In the genomic region with DNA sequence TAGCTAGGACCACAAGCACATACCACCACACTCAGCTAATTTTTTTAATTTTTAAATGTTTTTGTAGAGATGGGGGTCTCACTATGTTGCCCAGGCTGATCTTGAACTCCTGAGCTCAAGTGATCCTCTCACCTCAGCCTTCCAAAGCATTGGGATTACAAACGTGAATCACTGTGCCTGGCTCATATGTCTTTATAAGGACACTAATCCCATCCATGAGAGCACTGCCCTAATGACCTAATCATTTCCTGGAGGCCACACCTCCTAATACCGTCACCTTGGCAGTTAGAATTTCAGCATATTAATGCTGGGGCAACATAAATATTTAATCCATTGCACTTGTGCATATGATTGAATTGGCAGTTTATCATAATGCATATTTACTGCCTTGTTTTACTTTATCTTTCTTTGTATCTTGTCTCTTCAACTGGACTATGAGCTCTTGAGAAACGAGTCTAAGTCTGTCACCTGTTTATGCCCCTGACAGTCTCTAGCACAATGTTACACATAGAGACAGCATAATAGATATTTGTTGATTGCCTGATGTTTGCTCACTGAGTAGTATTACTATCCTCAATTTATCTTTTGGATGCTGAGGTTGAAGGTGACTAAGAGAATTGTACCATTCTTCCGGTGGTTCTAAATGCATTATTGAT, we compare ENCODE assay signal across 1 cellular context.
TF ChIP-seq lines count a peak whose summit lies in the region.

No MANE protein-coding gene starts in this region.

TF ChIP-seq in HepG2, 621 proteins besides CTCF, POLR2A, EP300 and RAD21 (continued from another document):
- TF ChIP-seq ZNF446 (CRISPR knock-in tag; IDR thresholded peaks at IDR 0.05), result no peak
- TF ChIP-seq, protein P1, sequence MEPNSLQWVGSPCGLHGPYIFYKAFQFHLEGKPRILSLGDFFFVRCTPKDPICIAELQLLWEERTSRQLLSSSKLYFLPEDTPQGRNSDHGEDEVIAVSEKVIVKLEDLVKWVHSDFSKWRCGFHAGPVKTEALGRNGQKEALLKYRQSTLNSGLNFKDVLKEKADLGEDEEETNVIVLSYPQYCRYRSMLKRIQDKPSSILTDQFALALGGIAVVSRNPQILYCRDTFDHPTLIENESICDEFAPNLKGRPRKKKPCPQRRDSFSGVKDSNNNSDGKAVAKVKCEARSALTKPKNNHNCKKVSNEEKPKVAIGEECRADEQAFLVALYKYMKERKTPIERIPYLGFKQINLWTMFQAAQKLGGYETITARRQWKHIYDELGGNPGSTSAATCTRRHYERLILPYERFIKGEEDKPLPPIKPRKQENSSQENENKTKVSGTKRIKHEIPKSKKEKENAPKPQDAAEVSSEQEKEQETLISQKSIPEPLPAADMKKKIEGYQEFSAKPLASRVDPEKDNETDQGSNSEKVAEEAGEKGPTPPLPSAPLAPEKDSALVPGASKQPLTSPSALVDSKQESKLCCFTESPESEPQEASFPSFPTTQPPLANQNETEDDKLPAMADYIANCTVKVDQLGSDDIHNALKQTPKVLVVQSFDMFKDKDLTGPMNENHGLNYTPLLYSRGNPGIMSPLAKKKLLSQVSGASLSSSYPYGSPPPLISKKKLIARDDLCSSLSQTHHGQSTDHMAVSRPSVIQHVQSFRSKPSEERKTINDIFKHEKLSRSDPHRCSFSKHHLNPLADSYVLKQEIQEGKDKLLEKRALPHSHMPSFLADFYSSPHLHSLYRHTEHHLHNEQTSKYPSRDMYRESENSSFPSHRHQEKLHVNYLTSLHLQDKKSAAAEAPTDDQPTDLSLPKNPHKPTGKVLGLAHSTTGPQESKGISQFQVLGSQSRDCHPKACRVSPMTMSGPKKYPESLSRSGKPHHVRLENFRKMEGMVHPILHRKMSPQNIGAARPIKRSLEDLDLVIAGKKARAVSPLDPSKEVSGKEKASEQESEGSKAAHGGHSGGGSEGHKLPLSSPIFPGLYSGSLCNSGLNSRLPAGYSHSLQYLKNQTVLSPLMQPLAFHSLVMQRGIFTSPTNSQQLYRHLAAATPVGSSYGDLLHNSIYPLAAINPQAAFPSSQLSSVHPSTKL (CRISPR knock-in tag; IDR thresholded peaks at IDR 0.05), result peak; percentile 41; the same call in 1 of the 2 replicates
- TF ChIP-seq, protein P2, sequence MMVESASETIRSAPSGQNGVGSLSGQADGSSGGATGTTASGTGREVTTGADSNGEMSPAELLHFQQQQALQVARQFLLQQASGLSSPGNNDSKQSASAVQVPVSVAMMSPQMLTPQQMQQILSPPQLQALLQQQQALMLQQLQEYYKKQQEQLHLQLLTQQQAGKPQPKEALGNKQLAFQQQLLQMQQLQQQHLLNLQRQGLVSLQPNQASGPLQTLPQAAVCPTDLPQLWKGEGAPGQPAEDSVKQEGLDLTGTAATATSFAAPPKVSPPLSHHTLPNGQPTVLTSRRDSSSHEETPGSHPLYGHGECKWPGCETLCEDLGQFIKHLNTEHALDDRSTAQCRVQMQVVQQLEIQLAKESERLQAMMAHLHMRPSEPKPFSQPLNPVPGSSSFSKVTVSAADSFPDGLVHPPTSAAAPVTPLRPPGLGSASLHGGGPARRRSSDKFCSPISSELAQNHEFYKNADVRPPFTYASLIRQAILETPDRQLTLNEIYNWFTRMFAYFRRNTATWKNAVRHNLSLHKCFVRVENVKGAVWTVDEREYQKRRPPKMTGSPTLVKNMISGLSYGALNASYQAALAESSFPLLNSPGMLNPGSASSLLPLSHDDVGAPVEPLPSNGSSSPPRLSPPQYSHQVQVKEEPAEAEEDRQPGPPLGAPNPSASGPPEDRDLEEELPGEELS (CRISPR knock-in tag; IDR thresholded peaks at IDR 0.05), result peak; percentile 53; the same call in 1 of the 2 replicates
- no peak for TF ChIP-seq KLF9 (CRISPR knock-in tag; IDR thresholded peaks at IDR 0.05; ENCODE audit: low read depth)
- TF ChIP-seq EHMT2 (IDR thresholded peaks at IDR 0.05; ENCODE audit: borderline replicate concordance, low read depth, low read length), result peak; percentile 38; the same call in 1 of the 2 replicates
- no peak for TF ChIP-seq HNRNPK (IDR thresholded peaks at IDR 0.05; ENCODE audit: low read depth, low read length, poor library complexity, severe bottlenecking)
- 0 out of 2 replicates have a peak, but pooled peaks have one; percentile 29 for TF ChIP-seq MIXL1 (CRISPR knock-in tag; IDR thresholded peaks at IDR 0.05)
- 0 out of 2 replicates have a peak, but pooled peaks have one; percentile 24 for TF ChIP-seq FOXA3 (CRISPR knock-in tag; IDR thresholded peaks at IDR 0.05)
- TF ChIP-seq, protein P3, sequence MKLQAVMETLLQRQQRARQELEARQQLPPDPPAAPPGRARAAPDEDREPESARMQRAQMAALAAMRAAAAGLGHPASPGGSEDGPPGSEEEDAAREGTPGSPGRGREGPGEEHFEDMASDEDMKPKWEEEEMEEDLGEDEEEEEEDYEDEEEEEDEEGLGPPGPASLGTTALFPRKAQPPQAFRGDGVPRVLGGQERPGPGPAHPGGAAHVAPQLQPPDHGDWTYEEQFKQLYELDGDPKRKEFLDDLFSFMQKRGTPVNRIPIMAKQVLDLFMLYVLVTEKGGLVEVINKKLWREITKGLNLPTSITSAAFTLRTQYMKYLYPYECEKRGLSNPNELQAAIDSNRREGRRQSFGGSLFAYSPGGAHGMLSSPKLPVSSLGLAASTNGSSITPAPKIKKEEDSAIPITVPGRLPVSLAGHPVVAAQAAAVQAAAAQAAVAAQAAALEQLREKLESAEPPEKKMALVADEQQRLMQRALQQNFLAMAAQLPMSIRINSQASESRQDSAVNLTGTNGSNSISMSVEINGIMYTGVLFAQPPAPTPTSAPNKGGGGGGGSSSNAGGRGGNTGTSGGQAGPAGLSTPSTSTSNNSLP (IDR thresholded peaks at IDR 0.05; ENCODE audit: low read depth, low read length), result peak; percentile 21; the same call in 1 of the 2 replicates
- TF ChIP-seq HNF4A (CRISPR knock-in tag; IDR thresholded peaks at IDR 0.05), result peak; percentile 68
- TF ChIP-seq ZFYVE20 (CRISPR knock-in tag; IDR thresholded peaks at IDR 0.05; ENCODE audit: borderline replicate concordance, low read depth), result no peak
- peak; percentile 38 for TF ChIP-seq ASH2L (IDR thresholded peaks at IDR 0.05; ENCODE audit: insufficient read length, low read depth, low read length)
- TF ChIP-seq CHD4 (IDR thresholded peaks at IDR 0.05; ENCODE audit: borderline replicate concordance, low read length), result 0 out of 2 replicates have a peak, but pooled peaks have one; percentile 25
- TF ChIP-seq ONECUT2 (CRISPR knock-in tag; IDR thresholded peaks at IDR 0.05), result peak; percentile 49; the same call in 1 of the 2 replicates
- no peak for TF ChIP-seq CHCHD3 (CRISPR knock-in tag; IDR thresholded peaks at IDR 0.05)
- no peak for TF ChIP-seq AGO2 (optimal IDR thresholded peaks at IDR 0.05; ENCODE audit: low read depth, low read length)
- TF ChIP-seq, protein P4, sequence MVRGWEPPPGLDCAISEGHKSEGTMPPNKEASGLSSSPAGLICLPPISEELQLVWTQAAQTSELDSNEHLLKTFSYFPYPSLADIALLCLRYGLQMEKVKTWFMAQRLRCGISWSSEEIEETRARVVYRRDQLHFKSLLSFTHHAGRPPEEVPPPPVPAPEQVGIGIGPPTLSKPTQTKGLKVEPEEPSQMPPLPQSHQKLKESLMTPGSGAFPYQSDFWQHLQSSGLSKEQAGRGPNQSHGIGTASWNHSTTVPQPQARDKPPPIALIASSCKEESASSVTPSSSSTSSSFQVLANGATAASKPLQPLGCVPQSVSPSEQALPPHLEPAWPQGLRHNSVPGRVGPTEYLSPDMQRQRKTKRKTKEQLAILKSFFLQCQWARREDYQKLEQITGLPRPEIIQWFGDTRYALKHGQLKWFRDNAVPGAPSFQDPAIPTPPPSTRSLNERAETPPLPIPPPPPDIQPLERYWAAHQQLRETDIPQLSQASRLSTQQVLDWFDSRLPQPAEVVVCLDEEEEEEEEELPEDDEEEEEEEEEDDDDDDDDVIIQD (CRISPR knock-in tag; IDR thresholded peaks at IDR 0.05; ENCODE audit: low read depth), result 0 out of 2 replicates have a peak, but pooled peaks have one; percentile 6
- 0 out of 2 replicates have a peak, but pooled peaks have one; percentile 8 for TF ChIP-seq SAP130 (CRISPR knock-in tag; IDR thresholded peaks at IDR 0.05; ENCODE audit: low read depth)
